ENCODE assay signal across 8 cellular contexts in the genomic region with DNA sequence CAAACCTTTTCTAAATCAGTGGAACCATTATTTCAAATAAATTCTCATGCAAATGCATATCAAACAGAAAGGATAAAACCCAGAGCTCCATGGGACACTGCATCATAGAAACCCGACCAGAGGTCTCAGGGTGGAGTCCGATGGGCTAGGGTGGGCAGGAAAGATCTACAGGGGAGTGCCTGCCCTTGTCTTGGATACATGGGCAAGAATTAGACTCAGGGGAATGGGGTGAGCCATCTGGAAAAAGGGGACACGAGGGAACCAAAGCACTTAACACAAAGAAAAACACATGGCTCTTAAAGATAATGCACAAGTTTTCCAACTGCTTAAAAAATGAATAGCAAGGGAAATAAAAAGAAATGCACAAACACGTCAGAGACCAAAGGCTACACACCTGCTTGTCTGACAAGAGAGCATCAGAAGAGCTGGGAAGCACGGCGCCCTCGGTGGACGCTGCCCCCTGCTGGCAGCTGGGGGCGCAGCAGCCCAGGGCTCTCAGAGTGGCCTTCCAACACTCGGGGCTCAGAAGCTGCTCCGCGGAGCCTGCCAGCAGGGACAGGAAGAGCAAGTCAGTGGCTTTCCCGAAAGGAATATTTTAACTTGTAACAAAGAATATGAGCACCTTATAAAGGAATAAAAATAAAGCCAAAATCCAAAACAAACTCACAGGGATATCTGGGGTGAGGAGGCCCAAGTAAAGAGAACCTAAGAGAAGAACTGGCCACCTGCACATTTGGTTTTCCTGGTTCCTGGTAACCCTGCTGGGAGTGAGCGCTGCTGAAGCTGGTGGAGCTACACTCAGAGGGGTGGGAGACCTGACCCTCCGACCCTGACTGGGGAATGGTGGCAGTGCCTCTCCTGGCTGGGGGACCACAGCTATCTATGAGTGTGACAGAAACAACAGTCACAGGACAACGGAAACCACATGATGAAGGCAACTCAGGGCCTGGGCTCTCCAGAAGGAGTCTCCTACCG. TPM values are rescaled to one million over a fixed set of nuclear protein-coding genes. Genes with fewer than 3 reads are reported as not detected.
DNase-seq lines count a peak whose midpoint lies in the region; ATAC-seq and TF ChIP-seq lines count a peak whose summit lies in the region.

No MANE protein-coding gene starts in this region.

- H3K4me1 ChIP-seq in lung (ENCODE audit: control insufficient read depth in 2 of 2, insufficient read depth in 2 of 2, low read length in 2 of 2) = peaks cover 0 to 1% of the 10 kb centered on the region in 2 donors

- no peaks in the 10 kb centered on the region for H3K27me3 ChIP-seq in lung (ENCODE audit: control insufficient read depth, insufficient read depth)

- no peak overlapping the region for H3K27ac ChIP-seq in lung (ENCODE audit: low read depth in 1 of 2, low read length in 1 of 2)

- no peak overlapping the region for H3K4me3 ChIP-seq in AG04449 (ENCODE audit: low read depth, low read length)
- no peak overlapping the region for H3K4me3 ChIP-seq in lung

- no peaks in the 10 kb centered on the region for H3K9me3 ChIP-seq in lung (ENCODE audit: control insufficient read depth in 2 of 2, insufficient read depth in 1 of 2, low read length in 1 of 2)

- ATAC-seq in GM18517 (IDR thresholded peaks at IDR 0.05; ENCODE audit: unreplicated experiment) (peak; percentile 79), HG03066 (IDR thresholded peaks at IDR 0.05; ENCODE audit: low read depth, unreplicated experiment) (peak; percentile 79), lung (ENCODE audit: insufficient read depth, low FRiP score) (peak; percentile 91)

- POLR2A ChIA-PET in AG04449 (lab: Yijun Ruan, JAX) = interaction anchor here (0.6 to 0.7 kb wide), 2 partner anchors 214 to 217 kb away, joined by 3 read pairs; no protein-coding TSS in a partner anchor

- CTCF ChIA-PET in AG04449 (lab: Yijun Ruan, JAX) = interaction anchor here (0.6 to 16.9 kb wide), 55 partner anchors 8 to 263 kb away, joined by 3 to 385 read pairs (median 4); a partner anchor contains a TSS

- 37 to 39% methylated on average over 17 of the region's 17 CpGs for WGBS in lung, 2 donors

- peaks cover 18 to 20% of the 10 kb centered on the region in 2 donors for H3K36me3 ChIP-seq in lung (ENCODE audit: control insufficient read depth in 2 of 2, insufficient read depth in 2 of 2, low read length in 2 of 2)

- TF ChIP-seq CTCF in AG04449 (IDR thresholded peaks at IDR 0.05; ENCODE audit: insufficient read depth, low read length, missing control alignments) (peak; percentile 100), lung (IDR thresholded peaks at IDR 0.05; ENCODE audit: control extremely low read depth, extremely low read depth) (peak; percentile 88)

- DNase-seq in AG04449 (ENCODE audit: low read depth, low spot score) (no peak), NCI-H345 (lab: John Stamatoyannopoulos, UW) (peak; percentile 30), dermis microvascular lymphatic vessel endothelial cell (ENCODE audit: low read depth in 2 of 2) (peak; percentile 30 to 61), lung (ENCODE audit: low spot score) (peak; percentile 59)
- DNase-seq in activated CD4-positive, alpha-beta T cell treated with anti-CD3 and anti-CD28 coated beads, Interleukin-2, amount 50 U/mL, for 4 hours = peak; percentile 60
- peak; percentile 71 for DNase-seq in stimulated activated CD8-positive, alpha-beta memory T cell treated with anti-CD3 and anti-CD28 coated beads, Interleukin-15, amount 100 ng/mL, for 24 hours (ENCODE audit: low read depth)

RNA-seq across cellular contexts. Expression of a gene that starts 54.5 kb away (rescaled TPM):
- total RNA-seq in dermis microvascular lymphatic vessel endothelial cell = under 0.01 and 0.13 TPM in 2 replicates
- total RNA-seq in lung = under 1 TPM; 0.64 to 0.91 TPM
- under 1 TPM; 0.04 to 0.72 TPM for polyA plus RNA-seq in lung
